In genomic region chr17:81939881-81940385, GRCh38 we compare ENCODE assay signal across 20 cellular contexts. TPM values are rescaled to one million over a fixed set of nuclear protein-coding genes. Genes with fewer than 3 reads are reported as not detected.
DNase-seq lines count a peak whose midpoint lies in the region; ATAC-seq and TF ChIP-seq lines count a peak whose summit lies in the region.
"Had no signal": no experiment of that assay in that cellular context is flagged by ENCODE, and none has a peak within 500 bp of the region (broad histone marks: within the 10 kb centered on the region; RNA-seq: fewer than 3 reads in every experiment).

No MANE protein-coding gene starts in this region.

- peak; percentile 67 for DNase-seq in Ammon's horn (ENCODE audit: low spot score)
- DNase-seq in mammary epithelial cell = no peak
- DNase-seq in heart left ventricle = peak; percentile 67 to 86 (median 74)
- peak in 4 of 5 donors; percentile 48 to 66 (median 58) for DNase-seq in ovary
- no peak for DNase-seq in suprapubic skin (ENCODE audit: low spot score in 2 of 2)
- DNase-seq in AG08396 (ENCODE audit: low spot score) = no peak
- DNase-seq in activated T-cell treated with anti-CD3 and anti-CD28 coated beads, Interleukin-2, amount 50 U/mL, for 24 hours = no peak
- no peak for DNase-seq in CD4-positive, alpha-beta memory T cell
- DNase-seq: ACHN; activated CD4-positive, alpha-beta T cell treated with anti-CD3 and anti-CD28 coated beads for 1 hour; activated T-cell treated with anti-CD3 and anti-CD28 coated beads, Interleukin-2, amount 50 U/mL, for 48 hours; DMS79 treated with DMSO at 0.1 percent for 48 hours; effector memory CD8-positive, alpha-beta T cell; NCI-H1436; NCI-H510A treated with DMSO at 0.1 percent for 48 hours; Peyer's patch; T-helper 17 cell had no signal

- no peak overlapping the region for H3K9ac ChIP-seq in mammary epithelial cell (ENCODE audit: insufficient read depth, low read length)

- CTCF ChIA-PET in mammary epithelial cell (lab: Charles Lee; ENCODE audit: low non-redundant PET) = no interaction called here
- CTCF ChIA-PET in CD4-positive, alpha-beta memory T cell (lab: Charles Lee; ENCODE audit: partially characterized antibody) = no interaction called here

- H3K27me3 ChIP-seq in mammary epithelial cell (ENCODE audit: insufficient read depth, low read length) (no peaks in the 10 kb centered on the region), heart left ventricle (peaks cover 0 to 10% (median 0%) of the 10 kb centered on the region in 9 donors), ovary (no peaks in the 10 kb centered on the region), suprapubic skin (peaks cover 17% of the 10 kb centered on the region)
- no peaks in the 10 kb centered on the region for H3K27me3 ChIP-seq in CD4-positive, alpha-beta memory T cell (ENCODE audit: insufficient read depth, low read length)
- H3K27me3 ChIP-seq: Peyer's patch had no signal

- H3K4me3 Mint-ChIP-seq in activated T-cell treated with anti-CD3 and anti-CD28 coated beads, Interleukin-2, amount 50 U/mL, for 24 hours = no peak overlapping the region
- no peak overlapping the region for H3K4me3 Mint-ChIP-seq in CD4-positive, alpha-beta memory T cell
- H3K4me3 Mint-ChIP-seq: effector memory CD8-positive, alpha-beta T cell; T-helper 17 cell had no signal

- H2AFZ ChIP-seq in mammary epithelial cell (ENCODE audit: low read depth, low read length) = peak overlapping the region; percentile 60

- H3K36me3 Mint-ChIP-seq in activated T-cell treated with anti-CD3 and anti-CD28 coated beads, Interleukin-2, amount 50 U/mL, for 24 hours (ENCODE audit: low read depth) = peaks cover 18% of the 10 kb centered on the region
- H3K36me3 Mint-ChIP-seq in CD4-positive, alpha-beta memory T cell = no peaks in the 10 kb centered on the region

- no peak for TF ChIP-seq CTCF in mammary epithelial cell (conservative IDR thresholded peaks at IDR 0.05 in 1 of 2, IDR thresholded peaks at IDR 0.05 in 1 of 2; ENCODE audit: extremely low read depth in 1 of 2, insufficient read depth in 1 of 2, low read depth in 1 of 2, low read length in 2 of 2)
- TF ChIP-seq CTCF in heart left ventricle (IDR thresholded peaks at IDR 0.05) = no peak
- TF ChIP-seq CTCF in ovary (IDR thresholded peaks at IDR 0.05) = no peak
- TF ChIP-seq CTCF in suprapubic skin (IDR thresholded peaks at IDR 0.05) = no peak

- H3K36me3 ChIP-seq in mammary epithelial cell (ENCODE audit: insufficient read depth, low read length) (no peaks in the 10 kb centered on the region), heart left ventricle (no peaks in the 10 kb centered on the region), ovary (no peaks in the 10 kb centered on the region), suprapubic skin (no peaks in the 10 kb centered on the region)
- no peaks in the 10 kb centered on the region for H3K36me3 ChIP-seq in CD4-positive, alpha-beta memory T cell (ENCODE audit: insufficient read depth, low read length)
- H3K36me3 ChIP-seq: Peyer's patch had no signal

- H3K79me2 ChIP-seq in mammary epithelial cell (ENCODE audit: insufficient read depth, low read length) = no peaks in the 10 kb centered on the region

- peak; percentile 9 to 55 (median 28) for ATAC-seq in heart left ventricle
- ATAC-seq: effector memory CD8-positive, alpha-beta T cell; T-helper 17 cell had no signal

- H3K9me3 ChIP-seq in mammary epithelial cell (replicated peaks; ENCODE audit: insufficient read depth, low read length) (no peaks in the 10 kb centered on the region), heart left ventricle (no peaks in the 10 kb centered on the region), ovary (no peaks in the 10 kb centered on the region), suprapubic skin (no peaks in the 10 kb centered on the region)
- H3K9me3 ChIP-seq in CD4-positive, alpha-beta memory T cell (ENCODE audit: control insufficient read depth in 1 of 2, low read length in 2 of 2) = no peaks in the 10 kb centered on the region
- H3K9me3 ChIP-seq: Peyer's patch had no signal

- H3K4me1 ChIP-seq in mammary epithelial cell (ENCODE audit: insufficient read depth, low read length) (peaks cover 14% of the 10 kb centered on the region), heart left ventricle (peaks cover 0 to 50% (median 27%) of the 10 kb centered on the region in 12 donors), ovary (ENCODE audit: insufficient read depth) (peaks cover 6% of the 10 kb centered on the region), suprapubic skin (peaks cover 26% of the 10 kb centered on the region)
- peaks cover 9% of the 10 kb centered on the region for H3K4me1 ChIP-seq in CD4-positive, alpha-beta memory T cell (ENCODE audit: insufficient read depth, low read length)

- in situ Hi-C loops in mammary epithelial cell (cut with MboI; ENCODE audit: low sequenced_read_pairs in 2 of 2) = no loop called here

- no peak overlapping the region for H3K27ac Mint-ChIP-seq in activated T-cell treated with anti-CD3 and anti-CD28 coated beads, Interleukin-2, amount 50 U/mL, for 24 hours
- no peak overlapping the region for H3K27ac Mint-ChIP-seq in CD4-positive, alpha-beta memory T cell
- H3K27ac Mint-ChIP-seq: effector memory CD8-positive, alpha-beta T cell; T-helper 17 cell had no signal

- intact Hi-C loops in mammary epithelial cell (cut with micrococcal nuclease) = no loop called here
- intact Hi-C loops in heart left ventricle (cut with DNase I) = no loop called here
- intact Hi-C loops in ovary (cut with DNase I) = no loop called here
- intact Hi-C loops in CD4-positive, alpha-beta memory T cell (cut with micrococcal nuclease) = no loop called here

- dilution Hi-C loops in mammary epithelial cell (cut with HindIII; ENCODE audit: low sequenced_read_pairs) = no loop called here

- POLR2A ChIA-PET in CD4-positive, alpha-beta memory T cell (lab: Charles Lee; ENCODE audit: partially characterized antibody) = no interaction called here

- H3K4me3 ChIP-seq in mammary epithelial cell (replicated peaks in 1 of 3; ENCODE audit: insufficient read depth in 1 of 3, low read depth in 2 of 3, low read length in 3 of 3) (no peak overlapping the region), heart left ventricle (peak overlapping the region in 6 of 12 donors; percentile 6 to 28 (median 17)), ovary (no peak overlapping the region), suprapubic skin (no peak overlapping the region)
- H3K4me3 ChIP-seq in CD4-positive, alpha-beta memory T cell (ENCODE audit: low read length in 2 of 2) = no peak overlapping the region
- H3K4me3 ChIP-seq: Peyer's patch had no signal

- 7% methylated on average over 19 of the region's 21 CpGs for WGBS in mammary epithelial cell (ENCODE audit: low coverage, missing lambda C conversion rate)
- WGBS in heart left ventricle, 4 donors = 37 to 52% (median 44%) methylated on average over 7 to 21 of the region's 21 CpGs
- WGBS in ovary, 3 donors = 52 to 56% (median 52%) methylated on average over 18 to 21 of the region's 21 CpGs
- WGBS in suprapubic skin = no CpG with 5 or more reads among the region's 21 CpGs

- TF ChIP-seq POLR2A in heart left ventricle (IDR thresholded peaks at IDR 0.05) (no peak), ovary (IDR thresholded peaks at IDR 0.05) (no peak), suprapubic skin (IDR thresholded peaks at IDR 0.05) (no peak)

- H3K9me3 Mint-ChIP-seq in activated T-cell treated with anti-CD3 and anti-CD28 coated beads, Interleukin-2, amount 50 U/mL, for 24 hours = no peaks in the 10 kb centered on the region
- H3K9me3 Mint-ChIP-seq in CD4-positive, alpha-beta memory T cell = no peaks in the 10 kb centered on the region
- H3K9me3 Mint-ChIP-seq: effector memory CD8-positive, alpha-beta T cell had no signal

- no TSS peak for BruUV-seq in mammary epithelial cell (replicated peaks; lab: Mats Ljungman, UMichigan)

- peaks cover 11% of the 10 kb centered on the region for H3K27me3 Mint-ChIP-seq in activated T-cell treated with anti-CD3 and anti-CD28 coated beads, Interleukin-2, amount 50 U/mL, for 24 hours
- H3K27me3 Mint-ChIP-seq in CD4-positive, alpha-beta memory T cell = peaks cover 2 to 5% of the 10 kb centered on the region in 2 donors

- H4K20me1 ChIP-seq in mammary epithelial cell (ENCODE audit: insufficient read depth, low read length) = no peaks in the 10 kb centered on the region

- peaks cover 24% of the 10 kb centered on the region for H3K4me1 Mint-ChIP-seq in activated T-cell treated with anti-CD3 and anti-CD28 coated beads, Interleukin-2, amount 50 U/mL, for 24 hours (ENCODE audit: low read depth)
- peaks cover 0 to 16% (median 3%) of the 10 kb centered on the region in 4 donors for H3K4me1 Mint-ChIP-seq in CD4-positive, alpha-beta memory T cell

- H3K4me2 ChIP-seq in mammary epithelial cell (ENCODE audit: insufficient read depth, low read depth, low read length) = peak overlapping the region; percentile 8

- H3K27ac ChIP-seq in mammary epithelial cell (ENCODE audit: insufficient read depth, low read depth, low read length) = no peak overlapping the region
- H3K27ac ChIP-seq in heart left ventricle = peak overlapping the region in 10 of 12 donors; percentile 27 to 92 (median 77)
- H3K27ac ChIP-seq in ovary = no peak overlapping the region
- no peak overlapping the region for H3K27ac ChIP-seq in suprapubic skin
- no peak overlapping the region for H3K27ac ChIP-seq in CD4-positive, alpha-beta memory T cell (ENCODE audit: low read depth, low read length)
- H3K27ac ChIP-seq: Peyer's patch had no signal

- TF ChIP-seq EP300 in ovary (IDR thresholded peaks at IDR 0.05) (no peak), suprapubic skin (IDR thresholded peaks at IDR 0.05) (no peak)

RNA-seq across cellular contexts. Expression of gene PYCR1, which starts 2.8 kb away (rescaled TPM):
- 10 to 100 TPM; 86.9 to 98.7 TPM for total RNA-seq in mammary epithelial cell
- polyA plus RNA-seq in mammary epithelial cell = 32.3 TPM
- polyA minus RNA-seq in mammary epithelial cell = 15.5 TPM
- total RNA-seq in heart left ventricle = 10 to 100 TPM in 2 of 9 donors, 1 to 10 TPM in 7; 1.8 to 12.2 (median 5.4) TPM
- 10 to 100 TPM in 1 of 2 donors, 1 to 10 TPM in 1; 3.4 to 30.7 TPM for polyA plus RNA-seq in heart left ventricle
- 100 to 1,000 TPM in 1 of 7 donors, 10 to 100 TPM in 2, 1 to 10 TPM in 4; 1.5 to 119 (median 9.4) TPM for total RNA-seq in ovary
- polyA plus RNA-seq in ovary = 1 to 10 TPM; 6.1 to 8.1 TPM
- total RNA-seq in suprapubic skin = 10 to 100 TPM in 1 of 4 donors, 1 to 10 TPM in 3; 3.7 to 13.1 (median 9.0) TPM
- total RNA-seq in CD4-positive, alpha-beta memory T cell = 1 to 10 TPM in 1 of 2 experiments, under 1 TPM in 1; 0.64 to 1.1 TPM
- 1 to 10 TPM in 1 of 2 donors, under 1 TPM in 1; 0.54 to 3.1 TPM for polyA plus RNA-seq in CD4-positive, alpha-beta memory T cell

RNA-seq across cellular contexts. Expression of gene MYADML2, which starts 7.1 kb away (rescaled TPM):
- total RNA-seq in mammary epithelial cell = not detected
- polyA plus RNA-seq in mammary epithelial cell = not detected
- polyA minus RNA-seq in mammary epithelial cell = not detected
- 10 to 100 TPM in 1 of 9 donors, 1 to 10 TPM in 7, under 1 TPM in 1; 0.31 to 11.2 (median 3.9) TPM for total RNA-seq in heart left ventricle
- 1 to 10 TPM in 1 of 2 donors, under 1 TPM in 1; 0.19 to 7.4 TPM for polyA plus RNA-seq in heart left ventricle
- not detected for total RNA-seq in ovary
- not detected for polyA plus RNA-seq in ovary
- not detected for total RNA-seq in suprapubic skin
- not detected for total RNA-seq in CD4-positive, alpha-beta memory T cell
- polyA plus RNA-seq in CD4-positive, alpha-beta memory T cell = not detected
- total RNA-seq: lung microvascular endothelial cell, osteocyte, T-helper 17 cell, ureter had no signal

RNA-seq across cellular contexts. Expression of gene MAFG, which starts 12.4 kb away (rescaled TPM):
- 10 to 100 TPM; 19.8 to 27.9 TPM for total RNA-seq in mammary epithelial cell
- 11.5 TPM for polyA plus RNA-seq in mammary epithelial cell
- polyA minus RNA-seq in mammary epithelial cell = 11.3 TPM
- 10 to 100 TPM; 14.3 to 30.5 (median 18.0) TPM for total RNA-seq in heart left ventricle
- 10 to 100 TPM; 10.2 to 23.6 TPM for polyA plus RNA-seq in heart left ventricle
- total RNA-seq in ovary = 10 to 100 TPM; 10.6 to 21.1 (median 16.3) TPM
- 10 to 100 TPM in 1 of 2 donors, 1 to 10 TPM in 1; 9.5 to 11.8 TPM for polyA plus RNA-seq in ovary
- 10 to 100 TPM; 17.1 to 21.1 (median 19.0) TPM for total RNA-seq in suprapubic skin
- 10 to 100 TPM; 16.0 to 16.3 TPM for total RNA-seq in CD4-positive, alpha-beta memory T cell
- polyA plus RNA-seq in CD4-positive, alpha-beta memory T cell = 1 to 10 TPM; 2.1 to 3.5 TPM

RNA-seq across cellular contexts. Expression of gene NOTUM, which starts 21.1 kb away (rescaled TPM):
- total RNA-seq in mammary epithelial cell (not detected), heart left ventricle (1 to 10 TPM in 2 of 9 donors, under 1 TPM in 4, not detected in 3; 0.25 to 1.6 (median 0.54) TPM), ovary (under 1 TPM in 3 of 7 donors, not detected in 4; 0.20 to 0.36 (median 0.24) TPM), suprapubic skin (10 to 100 TPM in 1 of 4 donors, 1 to 10 TPM in 3; 1.1 to 11.5 (median 1.5) TPM)
- polyA plus RNA-seq in mammary epithelial cell (0.02 TPM), heart left ventricle (under 1 TPM; 0.53 to 0.80 TPM), ovary (under 1 TPM in 1 of 2 donors, not detected in 1; 0.05 TPM)
- not detected for polyA minus RNA-seq in mammary epithelial cell
- not detected for total RNA-seq in CD4-positive, alpha-beta memory T cell
- polyA plus RNA-seq in CD4-positive, alpha-beta memory T cell = not detected
- total RNA-seq: T-helper 17 cell had no signal

RNA-seq across cellular contexts. Expression of gene SIRT7, which starts 22.0 kb away (rescaled TPM):
- total RNA-seq in mammary epithelial cell (10 to 100 TPM; 15.5 to 28.1 TPM), heart left ventricle (10 to 100 TPM in 2 of 9 donors, 1 to 10 TPM in 7; 3.6 to 13.2 (median 6.6) TPM), ovary (10 to 100 TPM; 12.6 to 17.7 (median 15.5) TPM), suprapubic skin (10 to 100 TPM; 30.7 to 52.4 (median 38.9) TPM)
- polyA plus RNA-seq in mammary epithelial cell (7.2 TPM), heart left ventricle (10 to 100 TPM in 1 of 2 donors, 1 to 10 TPM in 1; 7.1 to 12.0 TPM), ovary (10 to 100 TPM in 1 of 2 donors, 1 to 10 TPM in 1; 3.4 to 15.2 TPM)
- 12.6 TPM for polyA minus RNA-seq in mammary epithelial cell
- total RNA-seq in CD4-positive, alpha-beta memory T cell = 10 to 100 TPM; 87.8 to 91.9 TPM
- polyA plus RNA-seq in CD4-positive, alpha-beta memory T cell = 10 to 100 TPM; 31.5 to 45.0 TPM

Comparison
In these comparisons a context has a peak if more than half of its experiments do, and no peak if none do; other contexts are left out.
1. DNase-seq: peak in Ammon's horn (single experiment), heart left ventricle (5 of 5) and ovary (4 of 5); none in mammary epithelial cell (single experiment), suprapubic skin (0 of 2), AG08396 (single experiment), activated T-cell treated with anti-CD3 and anti-CD28 coated beads, Interleukin-2, amount 50 U/mL, for 24 hours (single experiment) and CD4-positive, alpha-beta memory T cell (0 of 5).
2. H3K27ac ChIP-seq: peak in heart left ventricle (10 of 12); none in mammary epithelial cell (single experiment), ovary (0 of 2), suprapubic skin (single experiment) and CD4-positive, alpha-beta memory T cell (single experiment).